8 cellular contexts compared by ENCODE assay signal in the genomic region with DNA sequence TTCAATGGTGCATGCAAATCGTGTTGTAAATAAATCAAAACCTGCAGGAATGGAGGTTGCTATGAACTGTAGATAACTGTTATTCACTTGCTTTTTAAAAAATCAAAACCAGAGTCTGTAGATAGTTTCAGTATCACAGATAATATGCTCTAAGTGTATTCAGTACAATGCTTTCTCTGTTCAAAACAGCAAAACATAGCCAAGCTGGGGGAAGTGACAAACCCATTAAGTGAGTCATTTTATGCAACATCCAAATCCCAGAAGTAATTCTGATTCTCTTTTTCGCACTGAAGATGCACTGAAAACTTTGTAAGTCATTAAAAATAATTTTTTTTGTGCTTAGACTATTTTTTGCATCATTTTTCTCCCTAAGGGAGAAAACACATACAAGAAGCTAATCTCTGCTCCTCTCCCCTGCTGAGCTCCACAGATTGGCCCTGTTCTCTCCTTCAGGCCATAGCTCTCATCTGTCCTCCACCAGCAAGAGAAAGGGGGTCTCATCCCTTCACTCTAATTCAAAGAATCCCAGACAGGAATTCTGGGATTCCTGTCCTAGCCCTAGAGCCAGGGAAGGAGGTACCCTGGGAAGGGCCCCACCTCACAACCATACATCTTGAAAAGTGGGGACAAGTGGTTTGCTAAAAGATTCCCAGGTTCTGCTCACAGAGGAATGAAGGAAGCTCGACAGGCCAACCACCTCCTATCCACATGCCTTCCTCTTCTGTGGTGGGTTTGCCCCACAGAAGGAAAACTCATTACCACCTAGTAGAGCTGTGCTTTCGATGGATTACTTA. TPM values are rescaled to one million over a fixed set of nuclear protein-coding genes. Genes with fewer than 3 reads are reported as not detected.
DNase-seq lines count a peak whose midpoint lies in the region; ATAC-seq, FAIRE-seq and TF ChIP-seq lines count a peak whose summit lies in the region.

No MANE protein-coding gene starts in this region.

- no peak overlapping the region for H3K9ac ChIP-seq in GM12878 (ENCODE audit: control insufficient read depth, insufficient read depth, low read length)

- H3K4me1 Mint-ChIP-seq in stimulated activated naive B cell treated with anti-CD40 and anti-IgM and Interleukin-4, amounts not matched to agents 10 μg/mL and 1 μg/mL and 100 μg/mL, for 72 hours = peaks cover 2 to 6% of the 10 kb centered on the region in 2 donors

- H3K27ac ChIP-seq in GM12878 (ENCODE audit: control insufficient read depth, insufficient read depth) = no peak overlapping the region
- peak overlapping the region; percentile 33 for H3K27ac ChIP-seq in psoas muscle

- CTCF ChIA-PET in GM12878 (lab: Yijun Ruan, JAX) = interaction anchor here (0.6 to 5.6 kb wide), 17 partner anchors 9 to 330 kb away, joined by 3 to 56 read pairs (median 4); no protein-coding TSS in a partner anchor

- H3K27me3 ChIP-seq in GM12878 (replicated peaks in 1 of 2; ENCODE audit: control insufficient read depth in 2 of 2, insufficient read depth in 2 of 2, low read length in 1 of 2) = no peaks in the 10 kb centered on the region
- H3K27me3 ChIP-seq in psoas muscle (ENCODE audit: insufficient read depth in 3 of 3, low read length in 2 of 3) = no peaks in the 10 kb centered on the region

- no peaks in the 10 kb centered on the region for H3K79me2 ChIP-seq in GM12878 (ENCODE audit: control insufficient read depth, insufficient read depth, low read length)

- WGBS in GM12878 (ENCODE audit: insufficient coverage, insufficient replicate concordance, low lambda C conversion rate, missing lambda C conversion rate) = 9% methylated on average over 4 of the region's 4 CpGs
- WGBS in psoas muscle, 3 donors = 56 to 62% (median 57%) methylated on average over 4 of the region's 4 CpGs

- RAD21 ChIA-PET in GM12878 (lab: Charles Lee; ENCODE audit: unreplicated experiment) = interaction anchor here (0.7 to 16.1 kb wide), 18 partner anchors 17 to 304 kb away, joined by 3 to 274 read pairs (median 4); partner anchors contain the start of gene ARHGAP21

- TF ChIP-seq CTCF in GM12878 (IDR thresholded peaks at IDR 0.05 in 2 of 3, conservative IDR thresholded peaks at IDR 0.05 in 1 of 3; ENCODE audit: control insufficient read depth in 2 of 3, extremely low read depth in 1 of 3, insufficient read depth in 1 of 3, low read depth in 3 of 3, low read length in 3 of 3) = no peak
- no peak for TF ChIP-seq CTCF in psoas muscle (IDR thresholded peaks at IDR 0.05)

- POLR2A ChIA-PET in GM12878 (lab: Charles Lee) = interaction anchor here (0.5 to 7.0 kb wide), 8 partner anchors 9 to 253 kb away, joined by 3 to 103 read pairs (median 4); no protein-coding TSS in a partner anchor

- H3K9me3 ChIP-seq in GM12878 (replicated peaks; ENCODE audit: control insufficient read depth, insufficient read depth, low read length) (no peaks in the 10 kb centered on the region), psoas muscle (no peaks in the 10 kb centered on the region)

- SMC1A ChIA-PET in GM12878 (lab: Charles Lee; ENCODE audit: uncharacterized antibody, unreplicated experiment) = interaction anchor here (0.6 to 8.9 kb wide), 28 partner anchors 12 to 330 kb away, joined by 3 to 236 read pairs (median 6); partner anchors contain the start of gene THNSL1

- H3K4me1 ChIP-seq in GM12878 (ENCODE audit: control insufficient read depth, insufficient read depth, low read length) = peaks cover 3% of the 10 kb centered on the region; the same call in 1 of the 2 replicates
- H3K4me1 ChIP-seq in psoas muscle = no peaks in the 10 kb centered on the region

- TSS peak; percentile 72 for BruUV-seq in GM12878 (replicated peaks; lab: Mats Ljungman, UMichigan)

- H2AFZ ChIP-seq in GM12878 (ENCODE audit: control insufficient read depth, low read depth, low read length) = no peak overlapping the region

- no peak for TF ChIP-seq RAD21 in GM12878 (IDR thresholded peaks at IDR 0.05; ENCODE audit: insufficient read depth, low read depth, low read length)

- no peaks in the 10 kb centered on the region for H3K36me3 ChIP-seq in GM12878 (ENCODE audit: control insufficient read depth in 2 of 2, insufficient read depth in 2 of 2, low read length in 1 of 2)
- no peaks in the 10 kb centered on the region for H3K36me3 ChIP-seq in psoas muscle (ENCODE audit: insufficient read depth in 1 of 2, low read depth in 1 of 2)

- peaks cover 30 to 37% of the 10 kb centered on the region in 2 donors for H3K27me3 Mint-ChIP-seq in stimulated activated naive B cell treated with anti-CD40 and anti-IgM and Interleukin-4, amounts not matched to agents 10 μg/mL and 1 μg/mL and 100 μg/mL, for 72 hours

- TF ChIP-seq EP300 in GM12878 (IDR thresholded peaks at IDR 0.05; ENCODE audit: borderline replicate concordance in 1 of 2, control insufficient read depth in 1 of 2, low read depth in 2 of 2, low read length in 2 of 2) = peak; percentile 82 to 87; a peak in 3 of 4 replicates

- no peak for TF ChIP-seq POLR2A in GM12878 (IDR thresholded peaks at IDR 0.05; ENCODE audit: low read depth, low read length)

- no peak overlapping the region for H3K4me2 ChIP-seq in GM12878 (ENCODE audit: control insufficient read depth, insufficient read depth)

- no peak overlapping the region for H3K27ac Mint-ChIP-seq in stimulated activated naive B cell treated with anti-CD40 and anti-IgM and Interleukin-4, amounts not matched to agents 10 μg/mL and 1 μg/mL and 100 μg/mL, for 72 hours

- peak; percentile 81 for FAIRE-seq in GM12878 (lab: Jason Lieb, UNC)

- H3K9me3 Mint-ChIP-seq in stimulated activated naive B cell treated with anti-CD40 and anti-IgM and Interleukin-4, amounts not matched to agents 10 μg/mL and 1 μg/mL and 100 μg/mL, for 72 hours = peaks cover 0 to 1% of the 10 kb centered on the region in 2 donors

- H3K36me3 Mint-ChIP-seq in stimulated activated naive B cell treated with anti-CD40 and anti-IgM and Interleukin-4, amounts not matched to agents 10 μg/mL and 1 μg/mL and 100 μg/mL, for 72 hours = no peaks in the 10 kb centered on the region

- ATAC-seq in GM18517 (IDR thresholded peaks at IDR 0.05; ENCODE audit: unreplicated experiment) = peak; percentile 80
- ATAC-seq in HG02938 (IDR thresholded peaks at IDR 0.05; ENCODE audit: unreplicated experiment) = peak; percentile 82
- ATAC-seq in GM12878 = peak; percentile 79
- ATAC-seq in psoas muscle = no peak
- no peak for ATAC-seq in stimulated activated naive B cell treated with anti-CD40 and anti-IgM and Interleukin-4, amounts not matched to agents 10 μg/mL and 1 μg/mL and 100 μg/mL, for 72 hours (replicated peaks)

- H3K4me3 Mint-ChIP-seq in stimulated activated naive B cell treated with anti-CD40 and anti-IgM and Interleukin-4, amounts not matched to agents 10 μg/mL and 1 μg/mL and 100 μg/mL, for 72 hours = no peak overlapping the region

- in situ Hi-C loops in GM12878 (cut with MboI) = no loop called here

- intact Hi-C loops in GM12878 (cut with micrococcal nuclease; ENCODE audit: unreplicated experiment) (loop anchor here (1.0 to 5.0 kb wide), 5 partner anchors 18 to 295 kb away; partner anchors contain the start of gene ARHGAP21), psoas muscle (cut with DNase I) (no loop called here)

- DNase-seq in GM12878 (ENCODE audit: low read depth, low spot score) (peak; percentile 51), psoas muscle (no peak), NK-92 (lab: John Stamatoyannopoulos, UW; ENCODE audit: unreplicated experiment) (no peak), HUDEP-2 (lab: John Stamatoyannopoulos, UW; ENCODE audit: unreplicated experiment in 76 of 76) (no peak)
- DNase-seq in stimulated activated naive B cell treated with anti-CD40 and anti-IgM and Interleukin-4, amounts not matched to agents 10 μg/mL and 1 μg/mL and 100 μg/mL, for 72 hours = no peak
- DNase-seq in activated CD4-positive, CD25-positive, alpha-beta regulatory T cell (lab: John Stamatoyannopoulos, UW) = no peak

- H3K4me3 ChIP-seq in GM12878 (no peak overlapping the region), psoas muscle (no peak overlapping the region)

- no peaks in the 10 kb centered on the region for H4K20me1 ChIP-seq in GM12878 (ENCODE audit: control insufficient read depth, insufficient read depth)

TF ChIP-seq in GM12878, 131 proteins besides CTCF, POLR2A, EP300 and RAD21 (continues in another document):
- TF ChIP-seq KDM1A (IDR thresholded peaks at IDR 0.05; ENCODE audit: borderline replicate concordance) (no peak), MTA3 (IDR thresholded peaks at IDR 0.05; ENCODE audit: borderline replicate concordance, low read length) (no peak)

RNA-seq across cellular contexts. Expression of gene PRTFDC1, which starts 4.9 kb away (rescaled TPM):
- total RNA-seq in GM12878 (2013; cell fraction: nucleolus; rRNA removed) = 13.4 and 13.7 TPM in 2 replicates
- 5.5 and 7.3 TPM in 2 replicates for total RNA-seq in GM12878 (2014; rRNA removed)
- 9.2 and 11.2 TPM in 2 replicates for total RNA-seq in GM12878 (2014; rRNA removed; fragmentation: Illumina TruSeq; extraction: Trizol)
- total RNA-seq in GM12878 (2021) = 6.7 and 7.4 TPM in 2 replicates
- 2.4 TPM for polyA plus RNA-seq in GM12878 (2011; ENCODE audit: low read depth)
- polyA plus RNA-seq in GM12878 (2011; rRNA removed) = 8.9 and 13.9 TPM in 2 replicates
- polyA plus RNA-seq in GM12878 (2011; cell fraction: cytosol; rRNA removed) = 5.3 TPM in 2 replicates
- polyA plus RNA-seq in GM12878 (2011; cell fraction: nucleus; rRNA removed) = 3.0 and 3.8 TPM in 2 replicates
- 1.4 and 1.9 TPM in 2 replicates for polyA plus RNA-seq in GM12878 (2012)
- 12.5 and 14.0 TPM in 2 replicates for polyA plus RNA-seq in GM12878 (2014; fragmentation: Illumina TruSeq; extraction: Trizol)
- polyA plus RNA-seq in GM12878 (2014; fragmentation: Nextera tagmentation; extraction: Ambion mirVana) = 10 to 100 TPM; 13.5 to 17.3 TPM
- polyA plus RNA-seq in GM12878 (2014; rRNA removed) = 8.0 and 10.1 TPM in 2 replicates
- 10 to 100 TPM; 13.8 to 14.2 TPM for polyA plus RNA-seq in GM12878 (2016; fragmentation: Nextera tagmentation; extraction: Ambion mirVana)
- polyA minus RNA-seq in GM12878 (2011; rRNA and poly(A)+ RNA removed) = 5.7 and 9.3 TPM in 2 replicates
- 3.4 TPM in 1 of 2 replicates, not detected in the other for polyA minus RNA-seq in GM12878 (2011; cell fraction: cytosol; rRNA and poly(A)+ RNA removed)
- polyA minus RNA-seq in GM12878 (2011; cell fraction: nucleus; rRNA and poly(A)+ RNA removed) = 1.6 and 2.2 TPM in 2 replicates
- under 1 TPM; 0.17 to 0.84 (median 0.46) TPM for total RNA-seq in psoas muscle
- under 1 TPM; 0.14 to 0.51 (median 0.43) TPM for polyA plus RNA-seq in psoas muscle

Comparison
In these comparisons a context has a peak if more than half of its experiments do, and no peak if none do; other contexts are left out.
1. ATAC-seq: peak in GM18517 (single experiment), HG02938 (single experiment) and GM12878 (single experiment); none in psoas muscle (0 of 4) and stimulated activated naive B cell treated with anti-CD40 and anti-IgM and Interleukin-4, amounts not matched to agents 10 μg/mL and 1 μg/mL and 100 μg/mL, for 72 hours (0 of 2).